In the genomic region with DNA sequence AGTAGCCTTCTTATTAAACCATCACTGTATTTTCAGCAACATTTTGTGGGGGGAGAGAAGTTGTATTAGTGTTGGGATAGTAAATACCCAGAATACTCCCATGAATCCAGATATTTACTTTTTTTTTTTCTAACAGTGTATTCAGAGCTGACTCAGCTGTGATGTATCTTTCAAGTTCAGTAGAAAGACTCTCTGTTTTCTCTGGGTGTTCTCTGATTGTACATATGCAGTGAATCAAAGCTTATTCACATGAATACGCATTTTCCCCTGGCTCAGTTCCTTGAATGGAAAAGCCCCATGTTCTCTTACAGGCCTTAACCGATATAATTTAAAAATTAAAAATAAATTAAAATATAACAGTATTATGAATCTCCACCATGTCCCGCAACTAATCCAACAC, we compare ENCODE assay signal across 15 cellular contexts. TPM values are rescaled to one million over a fixed set of nuclear protein-coding genes. Genes with fewer than 3 reads are reported as not detected.
A peak's percentile ranks its signal among the peaks of the same experiment; 100 is the strongest.
DNase-seq lines count a peak whose midpoint lies in the region; ATAC-seq, FAIRE-seq and TF ChIP-seq lines count a peak whose summit lies in the region.
"Had no signal": no experiment of that assay in that cellular context is flagged by ENCODE, and none has a peak within 500 bp of the region (broad histone marks: within the 10 kb centered on the region; RNA-seq: fewer than 3 reads in every experiment).

No MANE protein-coding gene starts in this region.

- TF ChIP-seq CTCF in cardiac muscle cell (IDR thresholded peaks at IDR 0.05; ENCODE audit: low read depth, low read length) (no peak), heart right ventricle (IDR thresholded peaks at IDR 0.05) (no peak)

- no peak overlapping the region for H3K9ac ChIP-seq in iPS-20b (ENCODE audit: low read depth, low read length)

- peak overlapping the region; percentile 81 for H3K4me3 ChIP-seq in cardiac muscle cell
- peak overlapping the region in 5 of 10 donors; percentile 62 to 68 (median 65) for H3K4me3 ChIP-seq in heart right ventricle
- H3K4me3 ChIP-seq in iPS-20b (ENCODE audit: low read length): peak overlapping the region; percentile 82; the same call in 1 of the 2 replicates
- H3K4me3 ChIP-seq in small intestine (ENCODE audit: low read depth in 1 of 2, low read length in 2 of 2): no peak overlapping the region

- H3K27ac Mint-ChIP-seq in stimulated activated memory B cell treated with anti-CD40 and anti-IgM and Interleukin-4, amounts not matched to agents 10 μg/mL and 1 μg/mL and 100 μg/mL, for 72 hours: no peak overlapping the region
- no peak overlapping the region for H3K27ac Mint-ChIP-seq in T-cell

- DNase-seq in cardiac muscle cell (ENCODE audit: low read depth in 1 of 2, low spot score in 1 of 2) (peak in 1 of 2 donors; percentile 70), heart right ventricle (no peak), amniotic epithelial cell (ENCODE audit: low read depth) (peak; percentile 79), small intestine (no peak), T-cell (no peak)
- DNase-seq: activated CD4-positive, alpha-beta T cell treated with anti-CD3 and anti-CD28 coated beads for 4 hours; midbrain; transverse colon had no signal

- peaks cover 6% of the 10 kb centered on the region for H3K36me3 Mint-ChIP-seq in stimulated activated memory B cell treated with anti-CD40 and anti-IgM and Interleukin-4, amounts not matched to agents 10 μg/mL and 1 μg/mL and 100 μg/mL, for 72 hours
- H3K36me3 Mint-ChIP-seq in T-cell: no peaks in the 10 kb centered on the region

- no peaks in the 10 kb centered on the region for H3K36me3 ChIP-seq in cardiac muscle cell
- no peaks in the 10 kb centered on the region for H3K36me3 ChIP-seq in heart right ventricle
- no peaks in the 10 kb centered on the region for H3K36me3 ChIP-seq in iPS-20b (ENCODE audit: insufficient read depth, low read depth, low read length)
- no peaks in the 10 kb centered on the region for H3K36me3 ChIP-seq in small intestine (ENCODE audit: control insufficient read depth in 2 of 2, insufficient read depth in 2 of 2, low read length in 2 of 2)
- H3K36me3 ChIP-seq: transverse colon had no signal

- peak overlapping the region; percentile 88 for H3K4me3 Mint-ChIP-seq in stimulated activated memory B cell treated with anti-CD40 and anti-IgM and Interleukin-4, amounts not matched to agents 10 μg/mL and 1 μg/mL and 100 μg/mL, for 72 hours
- H3K4me3 Mint-ChIP-seq in T-cell: peak overlapping the region in 1 of 3 donors; percentile 75

- WGBS in heart right ventricle, 2 donors: 88 to 92% methylated on average over 3 of the region's 3 CpGs
- 85 to 90% (median 87%) methylated on average over 3 of the region's 3 CpGs for WGBS in small intestine, 3 donors

- H3K27me3 ChIP-seq in cardiac muscle cell (peaks cover 57% of the 10 kb centered on the region), heart right ventricle (peaks cover 0 to 33% (median 9%) of the 10 kb centered on the region in 7 donors), iPS-20b (ENCODE audit: insufficient read depth, low read length) (peaks cover 36% of the 10 kb centered on the region), small intestine (ENCODE audit: control insufficient read depth in 2 of 2, insufficient read depth in 2 of 2, low read length in 2 of 2) (peaks cover 3% of the 10 kb centered on the region in 2 donors)

- peaks cover 30% of the 10 kb centered on the region for H3K4me1 Mint-ChIP-seq in stimulated activated memory B cell treated with anti-CD40 and anti-IgM and Interleukin-4, amounts not matched to agents 10 μg/mL and 1 μg/mL and 100 μg/mL, for 72 hours
- peaks cover 9 to 12% (median 10%) of the 10 kb centered on the region in 3 donors for H3K4me1 Mint-ChIP-seq in T-cell

- intact Hi-C loops in heart right ventricle (cut with DNase I): loop anchor here in 1 of 10 donors (5.0 kb wide), 1 partner anchor 198 kb away; no protein-coding TSS in a partner anchor

- ATAC-seq in heart right ventricle (no peak), T-cell (replicated peaks in 1 of 4) (no peak), GM18520 (IDR thresholded peaks at IDR 0.05; ENCODE audit: unreplicated experiment) (no peak)
- no peak for ATAC-seq in stimulated activated memory B cell treated with anti-CD40 and anti-IgM and Interleukin-4, amounts not matched to agents 10 μg/mL and 1 μg/mL and 100 μg/mL, for 72 hours

- H3K27me3 Mint-ChIP-seq in stimulated activated memory B cell treated with anti-CD40 and anti-IgM and Interleukin-4, amounts not matched to agents 10 μg/mL and 1 μg/mL and 100 μg/mL, for 72 hours: peaks cover 34% of the 10 kb centered on the region
- H3K27me3 Mint-ChIP-seq in T-cell: peaks cover 47 to 48% of the 10 kb centered on the region in 2 donors

- POLR2A ChIA-PET in T-cell (lab: Charles Lee): no interaction called here

- H3K4me1 ChIP-seq in cardiac muscle cell (ENCODE audit: low read depth) (no peaks in the 10 kb centered on the region), heart right ventricle (peaks cover 0 to 13% (median 0%) of the 10 kb centered on the region in 9 donors), iPS-20b (ENCODE audit: insufficient read depth, low read length) (no peaks in the 10 kb centered on the region), small intestine (ENCODE audit: control insufficient read depth in 2 of 2, insufficient read depth in 1 of 2, low read depth in 1 of 2, low read length in 1 of 2) (no peaks in the 10 kb centered on the region)

- H3K9me3 Mint-ChIP-seq in stimulated activated memory B cell treated with anti-CD40 and anti-IgM and Interleukin-4, amounts not matched to agents 10 μg/mL and 1 μg/mL and 100 μg/mL, for 72 hours: peaks cover 2% of the 10 kb centered on the region
- no peaks in the 10 kb centered on the region for H3K9me3 Mint-ChIP-seq in T-cell

- H3K27ac ChIP-seq in cardiac muscle cell: no peak overlapping the region
- no peak overlapping the region for H3K27ac ChIP-seq in heart right ventricle
- no peak overlapping the region for H3K27ac ChIP-seq in iPS-20b (ENCODE audit: low read length)
- no peak overlapping the region for H3K27ac ChIP-seq in small intestine (ENCODE audit: low read depth in 1 of 2, low read length in 1 of 2)
- H3K27ac ChIP-seq: SK-N-MC, skin epidermis had no signal

- CTCF ChIA-PET in T-cell (lab: Charles Lee): no interaction called here

- FAIRE-seq in small intestine (lab: Jason Lieb, UNC): no peak
- FAIRE-seq: frontal cortex had no signal

- H3K9me3 ChIP-seq in cardiac muscle cell (ENCODE audit: low read depth) (peaks cover 5% of the 10 kb centered on the region), heart right ventricle (no peaks in the 10 kb centered on the region), iPS-20b (ENCODE audit: insufficient read depth, low read depth, low read length) (no peaks in the 10 kb centered on the region), small intestine (ENCODE audit: control insufficient read depth, low read depth) (no peaks in the 10 kb centered on the region)
- H3K9me3 ChIP-seq: transverse colon had no signal

RNA-seq across cellular contexts. Expression of a gene that starts 1.3 kb away (rescaled TPM):
- total RNA-seq in cardiac muscle cell: 20.8 and 24.5 TPM in 2 replicates
- polyA plus RNA-seq in cardiac muscle cell: 12.6 and 20.1 TPM in 2 replicates
- 10 to 100 TPM in 1 of 10 donors, 1 to 10 TPM in 9; 1.1 to 13.4 (median 2.2) TPM for total RNA-seq in heart right ventricle
- polyA plus RNA-seq in heart right ventricle: 1 to 10 TPM; 1.8 to 8.5 TPM
- polyA plus RNA-seq in small intestine: under 1 TPM in 1 of 3 donors, not detected in 2; 0.60 TPM
- under 1 TPM in 2 of 5 donors, not detected in 3; 0.23 to 0.51 TPM for total RNA-seq in T-cell

RNA-seq across cellular contexts. Expression of a gene that starts 17.1 kb away (rescaled TPM):
- total RNA-seq in cardiac muscle cell: not detected in 2 replicates
- not detected in 2 replicates for polyA plus RNA-seq in cardiac muscle cell
- total RNA-seq in heart right ventricle: not detected
- polyA plus RNA-seq in heart right ventricle: not detected
- polyA plus RNA-seq in small intestine: not detected
- total RNA-seq in T-cell: not detected
- total RNA-seq: A673, frontal cortex, transverse colon had no signal

RNA-seq across cellular contexts. Expression of a gene that starts 32.3 kb away (rescaled TPM):
- total RNA-seq in cardiac muscle cell (8.4 and 9.6 TPM in 2 replicates), heart right ventricle (10 to 100 TPM; 10.6 to 24.7 (median 14.6) TPM), T-cell (under 1 TPM in 3 of 5 donors, not detected in 2; 0.09 to 0.35 (median 0.12) TPM)
- polyA plus RNA-seq in cardiac muscle cell (20.8 and 21.3 TPM in 2 replicates), heart right ventricle (10 to 100 TPM; 32.1 to 52.7 TPM), small intestine (10 to 100 TPM in 2 of 3 donors, 1 to 10 TPM in 1; 2.0 to 18.6 (median 16.8) TPM)

Comparison
In these comparisons a context has a peak if more than half of its experiments do, and no peak if none do; other contexts are left out.
1. H3K4me3 ChIP-seq: peak in cardiac muscle cell (single experiment) and iPS-20b (single experiment); none in small intestine (0 of 2).